In the genomic region with DNA sequence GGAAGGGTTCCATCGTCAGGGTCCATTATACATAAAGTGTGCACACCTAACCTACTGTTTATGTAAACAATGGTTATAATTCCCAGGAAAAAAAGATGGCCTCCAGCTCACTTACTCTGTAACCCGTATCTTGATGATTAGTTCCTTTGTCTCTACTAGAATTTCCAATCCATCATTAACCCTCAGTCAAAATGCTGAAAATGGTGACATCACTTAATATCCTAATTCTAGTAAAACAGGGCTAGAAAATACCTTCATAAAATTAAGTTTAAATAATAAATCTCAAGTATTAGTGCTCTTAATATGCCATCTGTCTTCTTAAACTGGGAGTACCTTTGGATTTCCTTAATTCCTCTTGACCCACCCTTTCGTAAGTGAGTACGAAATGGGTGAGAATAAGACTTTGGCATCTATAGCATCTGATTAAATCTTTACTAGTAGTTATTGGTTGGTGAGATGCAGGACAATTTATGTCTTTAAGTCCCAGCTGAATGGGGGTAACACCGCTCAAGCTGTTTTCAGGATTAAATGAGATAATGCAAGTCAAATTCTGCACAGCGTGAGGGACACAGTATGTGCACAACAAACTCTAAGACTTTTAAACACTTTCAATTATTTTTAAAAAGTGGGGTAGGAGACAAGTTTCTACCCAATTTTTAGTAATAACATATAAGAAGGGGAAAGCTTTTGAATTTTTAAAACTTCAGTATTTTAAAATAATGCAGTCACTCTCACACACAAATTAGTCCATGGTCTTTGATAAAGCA, we compare ENCODE assay signal across 8 cellular contexts. TPM values are rescaled to one million over a fixed set of nuclear protein-coding genes. Genes with fewer than 3 reads are reported as not detected.
DNase-seq lines count a peak whose midpoint lies in the region; ATAC-seq lines count a peak whose summit lies in the region.

No MANE protein-coding gene starts in this region.

- no peak for ATAC-seq in natural killer cell treated with Interleukin-12 subunit alpha and Interleukin-12 subunit beta and Interleukin-15 and Interleukin-18, amount 100 ng/mL, for 72 hours
- ATAC-seq in GM21381 (IDR thresholded peaks at IDR 0.05; ENCODE audit: unreplicated experiment): no peak

- no peaks in the 10 kb centered on the region for H3K27me3 Mint-ChIP-seq in natural killer cell treated with Interleukin-12 subunit alpha and Interleukin-12 subunit beta and Interleukin-15 and Interleukin-18, amount 100 ng/mL, for 72 hours

- H3K9ac ChIP-seq in BLaER1: peak overlapping the region; percentile 79

- no peaks in the 10 kb centered on the region for H4K20me1 ChIP-seq in BLaER1

- H3K4me3 ChIP-seq in BLaER1 (peak overlapping the region; percentile 73), MG63 (peak overlapping the region; percentile 73)

- H3K36me3 Mint-ChIP-seq in natural killer cell treated with Interleukin-12 subunit alpha and Interleukin-12 subunit beta and Interleukin-15 and Interleukin-18, amount 100 ng/mL, for 72 hours: no peaks in the 10 kb centered on the region

- H3K9me3 ChIP-seq in BLaER1 (no peaks in the 10 kb centered on the region), MG63 (no peaks in the 10 kb centered on the region)

- no peaks in the 10 kb centered on the region for H3K4me1 ChIP-seq in BLaER1

- H3K27ac Mint-ChIP-seq in natural killer cell treated with Interleukin-12 subunit alpha and Interleukin-12 subunit beta and Interleukin-15 and Interleukin-18, amount 100 ng/mL, for 72 hours: peak overlapping the region; percentile 81 to 94

- H3K27ac ChIP-seq in BLaER1: no peak overlapping the region

- peak overlapping the region; percentile 98 for H3K4me3 Mint-ChIP-seq in natural killer cell treated with Interleukin-12 subunit alpha and Interleukin-12 subunit beta and Interleukin-15 and Interleukin-18, amount 100 ng/mL, for 72 hours

- DNase-seq in MG63: no peak
- DNase-seq in dermis blood vessel endothelial cell: peak; percentile 5
- DNase-seq in natural killer cell treated with Interleukin-12 subunit alpha and Interleukin-12 subunit beta and Interleukin-15 and Interleukin-18, amount 100 ng/mL, for 72 hours (ENCODE audit: low spot score): no peak
- no peak for DNase-seq in central memory CD4-positive, alpha-beta T cell
- no peak for DNase-seq in GM03348 (ENCODE audit: low spot score)
- no peak for DNase-seq in NOMO-1 treated with dmso at 0.1 percent for 144 hours (lab: John Stamatoyannopoulos, UW; ENCODE audit: unreplicated experiment)

- no peaks in the 10 kb centered on the region for H3K9me3 Mint-ChIP-seq in natural killer cell treated with Interleukin-12 subunit alpha and Interleukin-12 subunit beta and Interleukin-15 and Interleukin-18, amount 100 ng/mL, for 72 hours

- no peaks in the 10 kb centered on the region for H3K27me3 ChIP-seq in BLaER1
- no peaks in the 10 kb centered on the region for H3K27me3 ChIP-seq in MG63

- peak overlapping the region; percentile 63 for H3K4me2 ChIP-seq in BLaER1

- peaks cover 0 to 14% of the 10 kb centered on the region in 2 donors for H3K4me1 Mint-ChIP-seq in natural killer cell treated with Interleukin-12 subunit alpha and Interleukin-12 subunit beta and Interleukin-15 and Interleukin-18, amount 100 ng/mL, for 72 hours (ENCODE audit: low read depth in 2 of 2)

- no peaks in the 10 kb centered on the region for H3K36me3 ChIP-seq in BLaER1
- H3K36me3 ChIP-seq in MG63: no peaks in the 10 kb centered on the region

RNA-seq across cellular contexts. Expression of a gene that starts 1.6 kb away (rescaled TPM):
- total RNA-seq in MG63 (2014; rRNA removed; shearing (Covaris generic); ENCODE audit: low replicate concordance): 40.3 and 50.2 TPM in 2 replicates
- total RNA-seq in dermis blood vessel endothelial cell: 69.3 and 102 TPM in 2 replicates
- 10 to 100 TPM; 46.6 to 49.6 TPM for total RNA-seq in natural killer cell treated with Interleukin-12 subunit alpha and Interleukin-12 subunit beta and Interleukin-15 and Interleukin-18, amount 100 ng/mL, for 72 hours
